ENCODE assay signal across 29 cellular contexts in genomic region chr3:52754373-52754772, GRCh38. TPM values are rescaled to one million over a fixed set of nuclear protein-coding genes. Genes with fewer than 3 reads are reported as not detected.
"Had no signal": no experiment of that assay in that cellular context is flagged by ENCODE, and none has a peak within 500 bp of the region (broad histone marks: within the 10 kb centered on the region; RNA-seq: fewer than 3 reads in every experiment).

No MANE protein-coding gene starts in this region.

- H3K4me3 ChIP-seq: ascending aorta, breast epithelium, coronary artery, dorsolateral prefrontal cortex, gastrocnemius medialis, heart left ventricle had no signal

- H3K9me3 ChIP-seq: ascending aorta, breast epithelium, gastrocnemius medialis, heart left ventricle had no signal

- H3K27me3 ChIP-seq: ascending aorta, breast epithelium, dorsolateral prefrontal cortex, foreskin keratinocyte, gastrocnemius medialis, heart left ventricle had no signal

- H3K27ac ChIP-seq: ascending aorta, breast epithelium, coronary artery, dorsolateral prefrontal cortex, foreskin keratinocyte, gastrocnemius medialis, heart left ventricle, VCaP had no signal

- H3K4me1 ChIP-seq: ascending aorta, breast epithelium, foreskin keratinocyte, gastrocnemius medialis had no signal

- ATAC-seq: activated naive CD4-positive, alpha-beta T cell treated with anti-CD3 and anti-CD28 coated beads, Interleukin-2, amount 50 U/mL, for 72 hours; activated T-cell treated with anti-CD3 and anti-CD28 coated beads, Interleukin-2, amount 50 U/mL, for 72 hours; esophagus mucosa; foreskin keratinocyte; gastrocnemius medialis; heart left ventricle; WTC11 had no signal

- DNase-seq: activated CD4-positive, alpha-beta memory T cell treated with anti-CD3 and anti-CD28 coated beads, Interleukin-2, amount 10 ng/mL, durations not matched to agents 7 days and 5 days; activated CD4-positive, alpha-beta T cell treated with anti-CD3 and anti-CD28 coated beads for 1 hour; activated CD4-positive, alpha-beta T cell treated with anti-CD3 and anti-CD28 coated beads for 4 hours; activated CD4-positive, alpha-beta T cell treated with anti-CD3 and anti-CD28 coated beads, Interleukin-2, amount 10 ng/mL, durations not matched to agents 7 days and 5 days; activated CD4-positive, alpha-beta T cell treated with anti-CD3 and anti-CD28 coated beads, Interleukin-2, amount 50 U/mL, for 4 hours; activated CD8-positive, alpha-beta memory T cell treated with anti-CD3 and anti-CD28 coated beads, Interleukin-2, amount 50 U/mL, for 48 hours; activated gamma-delta T cell; activated naive CD4-positive, alpha-beta T cell; activated naive CD4-positive, alpha-beta T cell treated with anti-CD3 and anti-CD28 coated beads, Interleukin-2, amount 10 ng/mL, durations not matched to agents 7 days and 5 days; activated naive CD8-positive, alpha-beta T cell treated with anti-CD3 and anti-CD28 coated beads, Interleukin-2, amount 10 ng/mL, durations not matched to agents 7 days and 5 days; activated T-cell treated with anti-CD3 and anti-CD28 coated beads for 4 hours; activated T-cell treated with anti-CD3 and anti-CD28 coated beads, Interleukin-2, amount 50 U/mL, for 24 hours; activated T-cell treated with anti-CD3 and anti-CD28 coated beads, Interleukin-2, amount 50 U/mL, for 72 hours; dorsolateral prefrontal cortex; effector memory CD4-positive, alpha-beta T cell; endodermal cell; gastrocnemius medialis; glutamatergic neuron; heart left ventricle; T-helper 2 cell had no signal

RNA-seq across cellular contexts. Expression of gene ITIH1, which starts 23.0 kb away (rescaled TPM):
- total RNA-seq: activated CD4-positive, alpha-beta memory T cell treated with anti-CD3 and anti-CD28 coated beads, Interleukin-2, amount 10 ng/mL, durations not matched to agents 7 days and 5 days; activated CD4-positive, alpha-beta T cell treated with anti-CD3 and anti-CD28 coated beads, Interleukin-2, amount 10 ng/mL, durations not matched to agents 7 days and 5 days; activated naive CD4-positive, alpha-beta T cell treated with anti-CD3 and anti-CD28 coated beads, Interleukin-2, amount 50 U/mL, for 72 hours; activated naive CD8-positive, alpha-beta T cell treated with anti-CD3 and anti-CD28 coated beads, Interleukin-2, amount 10 ng/mL, durations not matched to agents 7 days and 5 days; activated T-cell treated with anti-CD3 and anti-CD28 coated beads, Interleukin-2, amount 50 U/mL, for 72 hours; endodermal cell; epithelial cell of proximal tubule; foreskin keratinocyte had no signal
- polyA plus RNA-seq: foreskin keratinocyte had no signal

RNA-seq across cellular contexts. Expression of gene ITIH3, which starts 40.2 kb away (rescaled TPM):
- total RNA-seq: activated CD4-positive, alpha-beta memory T cell treated with anti-CD3 and anti-CD28 coated beads, Interleukin-2, amount 10 ng/mL, durations not matched to agents 7 days and 5 days; activated CD4-positive, alpha-beta T cell treated with anti-CD3 and anti-CD28 coated beads, Interleukin-2, amount 10 ng/mL, durations not matched to agents 7 days and 5 days; activated naive CD4-positive, alpha-beta T cell treated with anti-CD3 and anti-CD28 coated beads, Interleukin-2, amount 50 U/mL, for 72 hours; activated naive CD8-positive, alpha-beta T cell treated with anti-CD3 and anti-CD28 coated beads, Interleukin-2, amount 10 ng/mL, durations not matched to agents 7 days and 5 days; activated T-cell treated with anti-CD3 and anti-CD28 coated beads, Interleukin-2, amount 50 U/mL, for 72 hours; endodermal cell; epithelial cell of proximal tubule; foreskin keratinocyte had no signal
- polyA plus RNA-seq: foreskin keratinocyte had no signal
